Comparison of ENCODE assay signal across 18 cellular contexts in the genomic region with DNA sequence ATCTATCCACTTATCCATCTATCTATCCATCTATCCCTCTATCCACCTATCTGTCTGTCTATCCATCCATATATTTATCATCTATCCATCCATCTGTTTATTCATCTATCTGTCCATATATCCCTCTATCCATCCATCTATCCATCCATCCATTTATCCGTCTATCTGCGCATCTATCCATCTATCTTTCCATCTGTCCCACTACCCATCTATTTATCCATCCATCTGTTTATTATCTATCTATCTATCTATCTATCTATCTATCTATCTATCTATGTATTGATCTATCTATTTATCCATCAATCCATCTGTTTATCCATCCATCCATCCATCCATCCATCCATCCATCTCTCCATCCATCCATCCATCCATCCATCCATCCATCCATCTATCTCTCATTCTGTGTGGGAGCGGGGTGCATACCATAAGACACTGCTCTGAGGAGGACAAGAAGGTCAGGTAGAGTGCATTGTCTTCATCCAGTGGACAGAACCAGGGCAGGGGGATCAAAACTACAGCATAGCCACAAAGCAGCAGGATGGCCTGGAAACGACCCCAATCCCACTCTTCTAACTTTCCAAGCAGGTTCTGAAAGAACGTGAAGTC. TPM values are rescaled to one million over a fixed set of nuclear protein-coding genes. Genes with fewer than 3 reads are reported as not detected.
DNase-seq lines count a peak whose midpoint lies in the region; ATAC-seq and TF ChIP-seq lines count a peak whose summit lies in the region.
"Had no signal": no experiment of that assay in that cellular context is flagged by ENCODE, and none has a peak within 500 bp of the region (broad histone marks: within the 10 kb centered on the region; RNA-seq: fewer than 3 reads in every experiment).

No MANE protein-coding gene starts in this region.

- TF ChIP-seq CTCF in HFFc6 (IDR thresholded peaks at IDR 0.05), result no peak

- no peak overlapping the region for H3K4me3 Mint-ChIP-seq in activated T-cell treated with anti-CD3 and anti-CD28 coated beads, Interleukin-2, amount 50 U/mL, for 72 hours
- H3K4me3 Mint-ChIP-seq in HFFc6, result no peak overlapping the region
- H3K4me3 Mint-ChIP-seq in activated T-helper 17 cell treated with anti-CD3 and anti-CD28 coated beads, Interleukin-2, amount 50 U/mL, for 72 hours, result no peak overlapping the region
- peak overlapping the region; percentile 1 for H3K4me3 Mint-ChIP-seq in stimulated activated memory B cell treated with anti-CD40 and anti-IgM and Interleukin-4, amounts not matched to agents 10 μg/mL and 1 μg/mL and 100 μg/mL, for 72 hours

- DNase-seq in activated T-cell treated with anti-CD3 and anti-CD28 coated beads, Interleukin-2, amount 50 U/mL, for 72 hours, result no peak
- DNase-seq in activated T-cell treated with anti-CD3 and anti-CD28 coated beads for 4 hours, result no peak
- no peak for DNase-seq in HFFc6
- no peak for DNase-seq in DMS79 treated with DMSO at 0.1 percent for 48 hours (lab: John Stamatoyannopoulos, UW)
- DNase-seq in mucosa of gallbladder (ENCODE audit: low spot score), result no peak
- DNase-seq: DMS79, Karpas-422, NCI-H1417 treated with DMSO at 0.1 percent for 48 hours, NCI-H187 treated with DMSO at 0.1 percent for 48 hours, NCI-H345, NCI-H524 treated with DMSO at 0.1 percent for 48 hours, PC-9, SIG-M5 had no signal

- H3K27ac Mint-ChIP-seq in activated T-cell treated with anti-CD3 and anti-CD28 coated beads, Interleukin-2, amount 50 U/mL, for 72 hours, result peak overlapping the region; percentile 52
- H3K27ac Mint-ChIP-seq in HFFc6, result peak overlapping the region; percentile 46; the same call in 1 of the 2 replicates
- H3K27ac Mint-ChIP-seq in activated T-helper 17 cell treated with anti-CD3 and anti-CD28 coated beads, Interleukin-2, amount 50 U/mL, for 72 hours, result peak overlapping the region; percentile 55
- peak overlapping the region; percentile 90 for H3K27ac Mint-ChIP-seq in stimulated activated memory B cell treated with anti-CD40 and anti-IgM and Interleukin-4, amounts not matched to agents 10 μg/mL and 1 μg/mL and 100 μg/mL, for 72 hours

- peaks cover 0 to 2% of the 10 kb centered on the region in 2 donors for H3K36me3 Mint-ChIP-seq in activated T-cell treated with anti-CD3 and anti-CD28 coated beads, Interleukin-2, amount 50 U/mL, for 72 hours (ENCODE audit: insufficient read depth in 2 of 2)
- H3K36me3 Mint-ChIP-seq in HFFc6 (ENCODE audit: low read depth), result no peaks in the 10 kb centered on the region; the same call in 1 of the 2 replicates
- no peaks in the 10 kb centered on the region for H3K36me3 Mint-ChIP-seq in activated T-helper 17 cell treated with anti-CD3 and anti-CD28 coated beads, Interleukin-2, amount 50 U/mL, for 72 hours (ENCODE audit: low read depth)
- H3K36me3 Mint-ChIP-seq in stimulated activated memory B cell treated with anti-CD40 and anti-IgM and Interleukin-4, amounts not matched to agents 10 μg/mL and 1 μg/mL and 100 μg/mL, for 72 hours, result peaks cover 17% of the 10 kb centered on the region

- peaks cover 0 to 3% of the 10 kb centered on the region in 2 donors for H3K9me3 Mint-ChIP-seq in activated T-cell treated with anti-CD3 and anti-CD28 coated beads, Interleukin-2, amount 50 U/mL, for 72 hours
- H3K9me3 Mint-ChIP-seq in HFFc6, result no peaks in the 10 kb centered on the region
- H3K9me3 Mint-ChIP-seq in activated T-helper 17 cell treated with anti-CD3 and anti-CD28 coated beads, Interleukin-2, amount 50 U/mL, for 72 hours, result no peaks in the 10 kb centered on the region
- peaks cover 5% of the 10 kb centered on the region for H3K9me3 Mint-ChIP-seq in stimulated activated memory B cell treated with anti-CD40 and anti-IgM and Interleukin-4, amounts not matched to agents 10 μg/mL and 1 μg/mL and 100 μg/mL, for 72 hours

- no peaks in the 10 kb centered on the region for H3K27me3 Mint-ChIP-seq in activated T-cell treated with anti-CD3 and anti-CD28 coated beads, Interleukin-2, amount 50 U/mL, for 72 hours (ENCODE audit: low read depth)
- H3K27me3 Mint-ChIP-seq in HFFc6 (ENCODE audit: insufficient read depth), result peaks cover 1% of the 10 kb centered on the region
- no peaks in the 10 kb centered on the region for H3K27me3 Mint-ChIP-seq in activated T-helper 17 cell treated with anti-CD3 and anti-CD28 coated beads, Interleukin-2, amount 50 U/mL, for 72 hours
- no peaks in the 10 kb centered on the region for H3K27me3 Mint-ChIP-seq in stimulated activated memory B cell treated with anti-CD40 and anti-IgM and Interleukin-4, amounts not matched to agents 10 μg/mL and 1 μg/mL and 100 μg/mL, for 72 hours

- H3K4me1 Mint-ChIP-seq in activated T-cell treated with anti-CD3 and anti-CD28 coated beads, Interleukin-2, amount 50 U/mL, for 72 hours (ENCODE audit: low read depth), result peaks cover 79% of the 10 kb centered on the region
- H3K4me1 Mint-ChIP-seq in HFFc6 (ENCODE audit: low read depth), result peaks cover 60% of the 10 kb centered on the region
- peaks cover 42% of the 10 kb centered on the region for H3K4me1 Mint-ChIP-seq in activated T-helper 17 cell treated with anti-CD3 and anti-CD28 coated beads, Interleukin-2, amount 50 U/mL, for 72 hours
- peaks cover 61% of the 10 kb centered on the region for H3K4me1 Mint-ChIP-seq in stimulated activated memory B cell treated with anti-CD40 and anti-IgM and Interleukin-4, amounts not matched to agents 10 μg/mL and 1 μg/mL and 100 μg/mL, for 72 hours

- ATAC-seq in activated T-cell treated with anti-CD3 and anti-CD28 coated beads, Interleukin-2, amount 50 U/mL, for 72 hours (replicated peaks in 1 of 2), result no peak
- no peak for ATAC-seq in activated T-helper 17 cell treated with anti-CD3 and anti-CD28 coated beads, Interleukin-2, amount 50 U/mL, for 72 hours (replicated peaks)
- no peak for ATAC-seq in stimulated activated memory B cell treated with anti-CD40 and anti-IgM and Interleukin-4, amounts not matched to agents 10 μg/mL and 1 μg/mL and 100 μg/mL, for 72 hours

RNA-seq across cellular contexts. Expression of a gene that starts 53.2 kb away (rescaled TPM):
- total RNA-seq in activated T-cell treated with anti-CD3 and anti-CD28 coated beads, Interleukin-2, amount 50 U/mL, for 72 hours, result under 1 TPM; 0.24 to 0.81 TPM
- total RNA-seq in HFFc6 (2021; fragmentation: NEBNext Ultra II Directional; extraction: Animal tissue kit (Norgen Biotek cat#: 25700)), result not detected
- total RNA-seq in activated T-helper 17 cell treated with anti-CD3 and anti-CD28 coated beads, Interleukin-2, amount 50 U/mL, for 72 hours, result 1 to 10 TPM in 1 of 2 donors, under 1 TPM in 1; 0.82 to 2.2 TPM
- 0.60 TPM for total RNA-seq in mucosa of gallbladder
- total RNA-seq: H4, HT-29, MCF 10A, PC-9 had no signal
